Comparison of ENCODE assay signal across 20 cellular contexts in the genomic region with DNA sequence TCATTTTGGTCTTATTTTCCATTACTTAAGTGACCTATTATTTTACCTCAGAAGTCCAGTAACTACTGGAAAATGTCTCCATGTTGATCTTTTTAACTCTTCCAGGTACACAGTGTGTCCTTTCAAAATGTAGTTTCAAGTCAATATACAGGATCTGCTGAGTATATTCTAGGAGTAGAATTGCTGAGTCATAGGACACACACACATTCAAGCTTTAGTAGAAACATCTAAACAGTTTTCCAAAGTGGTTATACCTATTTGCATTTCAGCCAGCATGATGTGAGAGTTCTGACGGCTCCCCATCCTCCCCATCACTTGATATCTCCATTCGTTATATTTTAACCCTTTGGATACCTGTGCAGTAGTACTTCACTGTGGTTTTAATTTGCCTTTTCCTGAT.
DNase-seq lines count a peak whose midpoint lies in the region; ATAC-seq, FAIRE-seq and TF ChIP-seq lines count a peak whose summit lies in the region.
"Had no signal": no experiment of that assay in that cellular context is flagged by ENCODE, and none has a peak within 500 bp of the region (broad histone marks: within the 10 kb centered on the region; RNA-seq: fewer than 3 reads in every experiment).

No MANE protein-coding gene starts in this region.

- H3K9me1 ChIP-seq in K562 (ENCODE audit: control insufficient read depth, insufficient read depth, low read length), result no peaks in the 10 kb centered on the region

- no peak overlapping the region for H3K4me3 Mint-ChIP-seq in chondrocyte (ENCODE audit: unreplicated experiment)
- no peak overlapping the region for H3K4me3 Mint-ChIP-seq in mesothelial cell of epicardium
- H3K4me3 Mint-ChIP-seq: CD4-positive, CD25-positive, alpha-beta regulatory T cell; CD8-positive, alpha-beta memory T cell; HFFc6 had no signal

- H3K27me3 ChIP-seq in HepG2 (ENCODE audit: control insufficient read depth in 1 of 2, insufficient read depth in 2 of 2, low read length in 2 of 2) (no peaks in the 10 kb centered on the region), right lobe of liver (no peaks in the 10 kb centered on the region), K562 (ENCODE audit: control insufficient read depth in 2 of 2, insufficient read depth in 2 of 2, low read length in 2 of 2) (no peaks in the 10 kb centered on the region)
- H3K27me3 ChIP-seq: BE2C had no signal

- peaks cover 32% of the 10 kb centered on the region for H3K9me3 Mint-ChIP-seq in chondrocyte (ENCODE audit: low read depth)
- peaks cover 61% of the 10 kb centered on the region for H3K9me3 Mint-ChIP-seq in mesothelial cell of epicardium

- H3K4me2 ChIP-seq in HepG2 (ENCODE audit: low read depth, low read length), result no peak overlapping the region
- no peak overlapping the region for H3K4me2 ChIP-seq in K562 (ENCODE audit: insufficient read depth, low read length)

- H3K4me3 ChIP-seq in HepG2 (replicated peaks in 1 of 3; ENCODE audit: insufficient read depth in 1 of 3, low read depth in 2 of 3, low read length in 3 of 3), result no peak overlapping the region
- no peak overlapping the region for H3K4me3 ChIP-seq in right lobe of liver
- no peak overlapping the region for H3K4me3 ChIP-seq in K562
- H3K4me3 ChIP-seq: GM12878 had no signal

- H3K27ac ChIP-seq in HepG2 (ENCODE audit: extremely low read length, insufficient read depth, low read length) (no peak overlapping the region), right lobe of liver (no peak overlapping the region), K562 (ENCODE audit: extremely low read depth, low read depth, low read length) (no peak overlapping the region)

- TF ChIP-seq POLR2A in HepG2 (IDR thresholded peaks at IDR 0.05; ENCODE audit: insufficient read depth in 1 of 2, low read depth in 2 of 2, low read length in 2 of 2) (no peak), right lobe of liver (IDR thresholded peaks at IDR 0.05) (no peak), K562 (conservative IDR thresholded peaks at IDR 0.05) (no peak)

- no peaks in the 10 kb centered on the region for H3K4me1 Mint-ChIP-seq in chondrocyte (ENCODE audit: low read depth)
- no peaks in the 10 kb centered on the region for H3K4me1 Mint-ChIP-seq in mesothelial cell of epicardium
- H3K4me1 Mint-ChIP-seq: CD4-positive, CD25-positive, alpha-beta regulatory T cell; CD8-positive, alpha-beta memory T cell had no signal

- CTCF ChIA-PET in HepG2 (lab: Yijun Ruan, JAX; ENCODE audit: low intra/inter-chr PET ratio, low total read pairs), result no interaction called here
- CTCF ChIA-PET in K562 (lab: Yijun Ruan, JAX; ENCODE audit: low intra/inter-chr PET ratio), result no interaction called here

- no peak for TF ChIP-seq RAD21 in HepG2 (CRISPR knock-in tag; IDR thresholded peaks at IDR 0.05)
- TF ChIP-seq RAD21 in K562 (CRISPR knock-in tag; conservative IDR thresholded peaks at IDR 0.05 in 1 of 2, IDR thresholded peaks at IDR 0.05 in 1 of 2), result no peak

- intact Hi-C loops in HepG2 (cut with micrococcal nuclease; ENCODE audit: unreplicated experiment), result no loop called here
- intact Hi-C loops in right lobe of liver (cut with DNase I), result no loop called here
- intact Hi-C loops in K562 (cut with micrococcal nuclease), result no loop called here

- no peak overlapping the region for H2AFZ ChIP-seq in HepG2 (ENCODE audit: low read length)
- no peak overlapping the region for H2AFZ ChIP-seq in K562 (ENCODE audit: low read depth, low read length)

- no peak for TF ChIP-seq EP300 in HepG2 (IDR thresholded peaks at IDR 0.05; ENCODE audit: low read depth in 2 of 2, low read length in 2 of 2)
- TF ChIP-seq EP300 in HepG2 (CRISPR knock-in tag; IDR thresholded peaks at IDR 0.05; ENCODE audit: borderline replicate concordance), result no peak
- TF ChIP-seq EP300 in K562 (IDR thresholded peaks at IDR 0.05; ENCODE audit: low read length), result no peak

- no peaks in the 10 kb centered on the region for H3K4me1 ChIP-seq in HepG2 (ENCODE audit: insufficient read depth, low read length)
- H3K4me1 ChIP-seq in right lobe of liver, result no peaks in the 10 kb centered on the region
- no peaks in the 10 kb centered on the region for H3K4me1 ChIP-seq in K562 (replicated peaks in 1 of 2; ENCODE audit: control insufficient read depth in 2 of 2, insufficient read depth in 2 of 2, low read length in 2 of 2)
- H3K4me1 ChIP-seq: BE2C had no signal

- TF ChIP-seq CTCF in HepG2 (CRISPR knock-in tag; IDR thresholded peaks at IDR 0.05), result no peak
- no peak for TF ChIP-seq CTCF in right lobe of liver (IDR thresholded peaks at IDR 0.05)
- no peak for TF ChIP-seq CTCF in K562 (IDR thresholded peaks at IDR 0.05 in 2 of 3, conservative IDR thresholded peaks at IDR 0.05 in 1 of 3; ENCODE audit: insufficient read depth in 2 of 3, low read depth in 1 of 3, low read length in 3 of 3)
- TF ChIP-seq CTCF in chondrocyte (IDR thresholded peaks at IDR 0.05), result no peak
- no peak for TF ChIP-seq CTCF in mesothelial cell of epicardium (IDR thresholded peaks at IDR 0.05; ENCODE audit: unreplicated experiment)

- H3K9me3 ChIP-seq in HepG2 (ENCODE audit: low read length) (peaks cover 62% of the 10 kb centered on the region), right lobe of liver (no peaks in the 10 kb centered on the region), K562 (replicated peaks; ENCODE audit: control insufficient read depth, insufficient read depth, low read depth, low read length) (no peaks in the 10 kb centered on the region)
- H3K9me3 ChIP-seq: BE2C had no signal

- H3K79me2 ChIP-seq in HepG2 (ENCODE audit: insufficient read depth, low read length) (no peaks in the 10 kb centered on the region), K562 (ENCODE audit: control insufficient read depth, insufficient read depth, low read length) (no peaks in the 10 kb centered on the region)

- FAIRE-seq in HepG2 (lab: Jason Lieb, UNC) (no peak), K562 (lab: Jason Lieb, UNC) (no peak)
- FAIRE-seq: GM12878, H54 had no signal

- no peaks in the 10 kb centered on the region for H3K36me3 ChIP-seq in HepG2 (replicated peaks in 1 of 2; ENCODE audit: control insufficient read depth in 1 of 2, insufficient read depth in 2 of 2, low read length in 2 of 2)
- H3K36me3 ChIP-seq in right lobe of liver, result no peaks in the 10 kb centered on the region
- H3K36me3 ChIP-seq in K562 (ENCODE audit: control insufficient read depth, insufficient read depth, low read length), result no peaks in the 10 kb centered on the region
- H3K36me3 ChIP-seq: BE2C had no signal

- H4K20me1 ChIP-seq in HepG2 (ENCODE audit: insufficient read depth, low read length), result no peaks in the 10 kb centered on the region
- no peaks in the 10 kb centered on the region for H4K20me1 ChIP-seq in K562 (replicated peaks; ENCODE audit: control insufficient read depth, insufficient read depth, low read length)

- H3K9ac ChIP-seq in HepG2 (ENCODE audit: insufficient read depth, low read depth, low read length), result no peak overlapping the region
- no peak overlapping the region for H3K9ac ChIP-seq in K562 (ENCODE audit: insufficient read depth in 1 of 2, low read depth in 2 of 2, low read length in 2 of 2)

- 6% methylated on average over 2 of the region's 2 CpGs for WGBS in HepG2 (ENCODE audit: low lambda C conversion rate)
- WGBS in right lobe of liver (ENCODE audit: insufficient coverage, low coverage, low lambda C conversion rate, missing lambda C conversion rate), result 41% methylated on average over 2 of the region's 2 CpGs
- 0% methylated on average over 2 of the region's 2 CpGs for WGBS in K562 (ENCODE audit: insufficient coverage, low coverage, missing lambda C conversion rate)

- H3K27me3 Mint-ChIP-seq in chondrocyte (ENCODE audit: low read depth) (no peaks in the 10 kb centered on the region), mesothelial cell of epicardium (ENCODE audit: low read depth) (no peaks in the 10 kb centered on the region)
- H3K27me3 Mint-ChIP-seq: CD4-positive, CD25-positive, alpha-beta regulatory T cell had no signal

- BruUV-seq in HepG2 (replicated peaks; lab: Mats Ljungman, UMichigan) (no TSS peak), K562 (replicated peaks; lab: Mats Ljungman, UMichigan) (no TSS peak)

- POLR2A ChIA-PET in HepG2 (lab: Yijun Ruan, JAX), result no interaction called here
- POLR2A ChIA-PET in K562 (lab: Yijun Ruan, JAX), result no interaction called here

- H3K27ac Mint-ChIP-seq in chondrocyte (ENCODE audit: unreplicated experiment) (no peak overlapping the region), mesothelial cell of epicardium (no peak overlapping the region)
- H3K27ac Mint-ChIP-seq: CD4-positive, CD25-positive, alpha-beta regulatory T cell; CD8-positive, alpha-beta memory T cell; HFFc6 had no signal

- DNase-seq in HepG2 (ENCODE audit: low spot score), result no peak
- no peak for DNase-seq in right lobe of liver
- peak; percentile 22 for DNase-seq in H4 (ENCODE audit: low spot score)
- no peak for DNase-seq in K562 (ENCODE audit: extremely low read depth in 1 of 4, low spot score in 3 of 4)
- DNase-seq in chondrocyte (ENCODE audit: low spot score), result no peak
- no peak for DNase-seq in mesothelial cell of epicardium (ENCODE audit: low spot score in 2 of 2, unreplicated experiment in 2 of 2)
- DNase-seq: ACHN; BE2C; C1 segment of cervical spinal cord; CD4-positive, CD25-positive, alpha-beta regulatory T cell; CD8-positive, alpha-beta memory T cell; COR-L47; DMS153; DND-41; EL; HCEC 1CT; HFFc6 had no signal

- ATAC-seq in HepG2 (no peak), right lobe of liver (no peak), K562 (no peak), HG03097 (IDR thresholded peaks at IDR 0.05; ENCODE audit: low FRiP score, unreplicated experiment) (no peak)
- ATAC-seq: GM12878 had no signal

- no peaks in the 10 kb centered on the region for H3K36me3 Mint-ChIP-seq in chondrocyte (ENCODE audit: low read depth)
- H3K36me3 Mint-ChIP-seq in mesothelial cell of epicardium, result peaks cover 15% of the 10 kb centered on the region
- H3K36me3 Mint-ChIP-seq: CD4-positive, CD25-positive, alpha-beta regulatory T cell; CD8-positive, alpha-beta memory T cell had no signal

- in situ Hi-C loops in HepG2 (cut with HindIII; ENCODE audit: extremely low pct_ligation_motif_present, low pct_unique_long_range_greater_than_20kb), result no loop called here
- in situ Hi-C loops in K562 (cut with MboI), result no loop called here

TF ChIP-seq in HepG2, 621 proteins besides CTCF, POLR2A, EP300 and RAD21 (continues in another document):
- TF ChIP-seq NFE2 (CRISPR knock-in tag; IDR thresholded peaks at IDR 0.05), result peak; percentile 41; the same call in 1 of the 2 replicates
- no peak for TF ChIP-seq CREB1 (IDR thresholded peaks at IDR 0.05)
- TF ChIP-seq CREB1 (CRISPR knock-in tag; IDR thresholded peaks at IDR 0.05), result no peak
- no peak for TF ChIP-seq NR2F1 (CRISPR knock-in tag; IDR thresholded peaks at IDR 0.05)
- TF ChIP-seq MIXL1 (CRISPR knock-in tag; IDR thresholded peaks at IDR 0.05), result no peak
- TF ChIP-seq KLF6 (CRISPR knock-in tag; IDR thresholded peaks at IDR 0.05), result no peak

Comparison
In these comparisons a context has a peak if more than half of its experiments do, and no peak if none do; other contexts are left out.
1. Of the 241 proteins assayed by ChIP-seq in both HepG2 and K562: peak only in HepG2: MAFK; only in K562: MAFG and NFE2L1; in both: MAFF and NFE2; in neither: 236.